Comparison of ENCODE assay signal across 8 cellular contexts in the genomic region with DNA sequence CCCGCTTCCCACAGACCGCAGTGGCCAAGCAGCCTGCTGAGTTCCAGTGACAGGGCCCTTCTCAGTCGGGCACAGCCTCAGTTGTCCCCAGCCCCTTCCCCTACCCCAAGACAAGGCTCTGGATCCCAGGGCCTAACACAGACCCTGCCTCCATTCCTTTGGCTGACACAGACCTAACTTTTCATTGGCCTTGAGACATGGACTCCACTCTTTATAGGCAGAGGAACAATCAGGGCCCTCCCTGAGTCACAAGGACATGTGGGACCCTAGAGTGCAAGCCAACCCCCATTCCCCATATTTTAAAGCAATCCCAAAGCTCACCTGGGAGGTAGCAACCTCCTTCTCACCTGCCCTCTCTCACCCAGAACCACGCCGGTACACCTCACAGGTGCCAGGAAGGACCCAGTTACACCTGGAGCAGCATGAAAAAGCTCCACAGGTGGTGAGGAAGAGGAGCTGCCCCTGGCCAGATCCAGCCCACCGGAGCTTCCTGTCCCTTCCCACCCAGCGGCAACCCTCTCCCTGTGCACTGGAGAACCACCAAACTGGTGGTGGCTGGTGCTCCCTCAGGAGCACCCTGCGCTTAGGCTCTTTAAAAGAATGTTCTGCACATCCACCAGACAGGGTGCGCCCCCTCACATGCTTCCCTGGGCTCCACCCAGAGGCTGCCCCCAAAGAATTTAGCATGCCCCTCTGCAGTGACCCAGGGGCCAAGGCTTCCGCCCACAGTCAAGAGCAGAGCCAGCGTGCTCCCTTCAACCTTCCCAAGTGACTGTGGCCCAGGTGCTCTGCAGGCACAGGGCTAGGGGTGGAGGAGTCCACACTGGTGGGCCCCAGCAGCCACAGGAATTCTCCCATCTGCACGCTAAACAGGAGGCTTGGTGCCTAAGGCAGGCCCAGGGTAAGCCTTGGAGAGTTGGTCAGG. TPM values are rescaled to one million over a fixed set of nuclear protein-coding genes. Genes with fewer than 3 reads are reported as not detected.
DNase-seq lines count a peak whose midpoint lies in the region; ATAC-seq, FAIRE-seq and TF ChIP-seq lines count a peak whose summit lies in the region.

No MANE protein-coding gene starts in this region.

- peaks cover 28% of the 10 kb centered on the region for H4K20me1 ChIP-seq in astrocyte (ENCODE audit: insufficient read depth, low read length)

- H3K27me3 ChIP-seq in astrocyte (ENCODE audit: insufficient read depth, low read length) (no peaks in the 10 kb centered on the region), right lobe of liver (no peaks in the 10 kb centered on the region), tibial artery (no peaks in the 10 kb centered on the region)

- H3K4me3 ChIP-seq in astrocyte (ENCODE audit: insufficient read depth, low read depth, low read length) (no peak overlapping the region), right lobe of liver (peak overlapping the region in 1 of 3 donors; percentile 11), tibial artery (peak overlapping the region; percentile 40 to 51)

- no peak overlapping the region for H2AFZ ChIP-seq in astrocyte (ENCODE audit: low read depth, low read length)

- peaks cover 60% of the 10 kb centered on the region for H3K79me2 ChIP-seq in astrocyte (ENCODE audit: insufficient read depth, low read length)

- no peak for TF ChIP-seq POLR2A in right lobe of liver (IDR thresholded peaks at IDR 0.05)

- H3K9me3 ChIP-seq in astrocyte (ENCODE audit: insufficient read depth, low read depth, low read length) (no peaks in the 10 kb centered on the region), right lobe of liver (no peaks in the 10 kb centered on the region), tibial artery (no peaks in the 10 kb centered on the region)

- H3K27ac ChIP-seq in astrocyte (ENCODE audit: low read depth, low read length), result peak overlapping the region; percentile 78
- H3K27ac ChIP-seq in right lobe of liver, result peak overlapping the region; percentile 60 to 99 (median 95)
- H3K27ac ChIP-seq in tibial artery, result peak overlapping the region; percentile 91 to 100

- H3K4me3 Mint-ChIP-seq in activated CD8-positive, alpha-beta memory T cell treated with anti-CD3 and anti-CD28 coated beads, Interleukin-2, amount 10 ng/mL, durations not matched to agents 7 days and 5 days, result no peak overlapping the region
- peak overlapping the region; percentile 88 for H3K4me3 Mint-ChIP-seq in astrocyte (ENCODE audit: unreplicated experiment)

- no peak for DNase-seq in activated CD8-positive, alpha-beta memory T cell treated with anti-CD3 and anti-CD28 coated beads, Interleukin-2, amount 10 ng/mL, durations not matched to agents 7 days and 5 days
- no peak for DNase-seq in activated CD8-positive, alpha-beta memory T cell treated with anti-CD3 and anti-CD28 coated beads, Interleukin-2, amount 50 U/mL, for 48 hours
- DNase-seq in astrocyte (ENCODE audit: low read depth) (no peak), right lobe of liver (peak in 1 of 3 donors; percentile 54), tibial artery (peak in 1 of 2 donors; percentile 66), inferior parietal cortex (ENCODE audit: extremely low spot score) (no peak)

- CTCF ChIA-PET in activated CD8-positive, alpha-beta memory T cell treated with anti-CD3 and anti-CD28 coated beads, Interleukin-2, amount 10 ng/mL, durations not matched to agents 7 days and 5 days (lab: Charles Lee), result interaction anchor here (1.0 to 1.7 kb wide), 3 partner anchors 11 to 19 kb away, joined by 3 read pairs; no protein-coding TSS in a partner anchor

- 90% methylated on average over 2 of the region's 12 CpGs for WGBS in right lobe of liver (ENCODE audit: insufficient coverage, low coverage, low lambda C conversion rate, missing lambda C conversion rate)

- peak overlapping the region; percentile 98 for H3K9ac ChIP-seq in astrocyte (ENCODE audit: low read length)

- no peak for ATAC-seq in activated CD8-positive, alpha-beta memory T cell treated with anti-CD3 and anti-CD28 coated beads, Interleukin-2, amount 10 ng/mL, durations not matched to agents 7 days and 5 days
- ATAC-seq in right lobe of liver (no peak), GM21825 (IDR thresholded peaks at IDR 0.05; ENCODE audit: unreplicated experiment) (no peak), HG02938 (IDR thresholded peaks at IDR 0.05; ENCODE audit: unreplicated experiment) (no peak)

- no peaks in the 10 kb centered on the region for H3K9me3 Mint-ChIP-seq in activated CD8-positive, alpha-beta memory T cell treated with anti-CD3 and anti-CD28 coated beads, Interleukin-2, amount 10 ng/mL, durations not matched to agents 7 days and 5 days (ENCODE audit: low read depth)
- no peaks in the 10 kb centered on the region for H3K9me3 Mint-ChIP-seq in astrocyte (ENCODE audit: unreplicated experiment)

- FAIRE-seq in astrocyte (lab: Jason Lieb, UNC), result no peak

- H3K27ac Mint-ChIP-seq in activated CD8-positive, alpha-beta memory T cell treated with anti-CD3 and anti-CD28 coated beads, Interleukin-2, amount 10 ng/mL, durations not matched to agents 7 days and 5 days, result peak overlapping the region; percentile 63
- peak overlapping the region; percentile 90 for H3K27ac Mint-ChIP-seq in astrocyte (ENCODE audit: unreplicated experiment)

- TF ChIP-seq CTCF in astrocyte (IDR thresholded peaks at IDR 0.05; ENCODE audit: insufficient read depth, low read depth, low read length) (no peak), right lobe of liver (IDR thresholded peaks at IDR 0.05) (no peak), tibial artery (IDR thresholded peaks at IDR 0.05) (no peak)

- H3K4me1 ChIP-seq in astrocyte (ENCODE audit: insufficient read depth, low read length) (peaks cover 54% of the 10 kb centered on the region), right lobe of liver (peaks cover 2 to 31% (median 14%) of the 10 kb centered on the region in 4 donors), tibial artery (peaks cover 12 to 59% (median 48%) of the 10 kb centered on the region in 4 donors)

- H3K36me3 ChIP-seq in astrocyte (ENCODE audit: insufficient read depth, low read length) (no peaks in the 10 kb centered on the region), right lobe of liver (no peaks in the 10 kb centered on the region), tibial artery (peaks cover 0 to 6% (median 0%) of the 10 kb centered on the region in 3 donors)

- peaks cover 40% of the 10 kb centered on the region for H3K4me1 Mint-ChIP-seq in activated CD8-positive, alpha-beta memory T cell treated with anti-CD3 and anti-CD28 coated beads, Interleukin-2, amount 10 ng/mL, durations not matched to agents 7 days and 5 days
- H3K4me1 Mint-ChIP-seq in astrocyte (ENCODE audit: low read depth, unreplicated experiment), result peaks cover 31% of the 10 kb centered on the region

- no peaks in the 10 kb centered on the region for H3K27me3 Mint-ChIP-seq in activated CD8-positive, alpha-beta memory T cell treated with anti-CD3 and anti-CD28 coated beads, Interleukin-2, amount 10 ng/mL, durations not matched to agents 7 days and 5 days
- no peaks in the 10 kb centered on the region for H3K27me3 Mint-ChIP-seq in astrocyte (ENCODE audit: low read depth, unreplicated experiment)

- H3K36me3 Mint-ChIP-seq in activated CD8-positive, alpha-beta memory T cell treated with anti-CD3 and anti-CD28 coated beads, Interleukin-2, amount 10 ng/mL, durations not matched to agents 7 days and 5 days, result no peaks in the 10 kb centered on the region
- no peaks in the 10 kb centered on the region for H3K36me3 Mint-ChIP-seq in astrocyte (ENCODE audit: low read depth, unreplicated experiment)

- intact Hi-C loops in right lobe of liver (cut with DNase I) (no loop called here), tibial artery (cut with DNase I; ENCODE audit: low total_unique reads) (no loop called here)

- peak overlapping the region; percentile 93 for H3K4me2 ChIP-seq in astrocyte (ENCODE audit: low read length)

RNA-seq across cellular contexts. Expression of a gene that starts 3.4 kb away (rescaled TPM):
- 10 to 100 TPM; 26.0 to 31.9 TPM for total RNA-seq in activated CD8-positive, alpha-beta memory T cell treated with anti-CD3 and anti-CD28 coated beads, Interleukin-2, amount 10 ng/mL, durations not matched to agents 7 days and 5 days
- total RNA-seq in astrocyte (22.5 and 29.1 TPM in 2 replicates), right lobe of liver (10 to 100 TPM in 2 of 6 experiments, 1 to 10 TPM in 4; 3.3 to 12.6 (median 7.0) TPM)
